ENCODE assay signal across 31 cellular contexts in the genomic region with DNA sequence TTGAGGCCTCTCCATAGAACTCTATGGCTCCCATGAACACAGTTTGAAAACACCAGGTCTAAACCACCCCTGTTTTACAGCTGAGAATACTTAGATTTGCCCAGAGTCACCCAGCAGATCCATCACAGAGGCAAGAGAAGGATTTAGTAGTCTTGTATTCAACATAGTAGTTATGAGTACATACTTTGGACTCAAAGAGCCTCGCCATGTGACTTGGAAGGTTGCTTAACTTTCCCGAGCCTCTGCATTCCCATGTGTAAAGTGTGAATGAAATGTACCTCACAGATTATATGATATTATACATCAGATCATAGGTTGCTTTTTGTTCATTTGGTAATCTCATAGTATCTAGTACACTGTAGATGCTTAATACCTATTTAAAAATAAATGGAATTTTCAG.
"Had no signal": no experiment of that assay in that cellular context is flagged by ENCODE, and none has a peak within 500 bp of the region (broad histone marks: within the 10 kb centered on the region; RNA-seq: fewer than 3 reads in every experiment).

No MANE protein-coding gene starts in this region.

- H3K4me3 ChIP-seq: body of pancreas, breast epithelium had no signal

- H3K9me3 ChIP-seq: body of pancreas, breast epithelium had no signal

- H3K27me3 ChIP-seq: body of pancreas, brain microvascular endothelial cell, breast epithelium had no signal

- ATAC-seq: activated CD8-positive, alpha-beta memory T cell treated with anti-CD3 and anti-CD28 coated beads, Interleukin-2, amount 10 ng/mL, durations not matched to agents 7 days and 5 days; activated CD8-positive, alpha-beta T cell treated with anti-CD3 and anti-CD28 coated beads, Interleukin-2, amount 10 ng/mL, durations not matched to agents 7 days and 5 days; activated naive CD8-positive, alpha-beta T cell treated with anti-CD3 and anti-CD28 coated beads, Interleukin-2, amount 50 U/mL, for 24 hours; body of pancreas; T-cell had no signal

- DNase-seq: activated B cell treated with CpG ODN at 0.5 μM for 24 hours; activated CD4-positive, alpha-beta memory T cell treated with anti-CD3 and anti-CD28 coated beads, Interleukin-2, amount 10 ng/mL, durations not matched to agents 7 days and 5 days; activated CD4-positive, alpha-beta T cell treated with anti-CD3 and anti-CD28 coated beads for 4 hours; activated CD4-positive, alpha-beta T cell treated with anti-CD3 and anti-CD28 coated beads, Interleukin-2, amount 10 ng/mL, durations not matched to agents 24 days and 14 days; activated CD4-positive, alpha-beta T cell treated with anti-CD3 and anti-CD28 coated beads, Interleukin-2, amount 50 U/mL, for 1 hour; activated CD4-positive, alpha-beta T cell treated with anti-CD3 and anti-CD28 coated beads, Interleukin-2, amount 50 U/mL, for 4 hours; activated CD4-positive, CD25-positive, alpha-beta regulatory T cell treated with anti-CD3 and anti-CD28 coated beads, Interleukin-2, amount 50 U/mL, for 72 hours; activated CD8-positive, alpha-beta memory T cell treated with anti-CD3 and anti-CD28 coated beads for 24 hours; activated CD8-positive, alpha-beta memory T cell treated with anti-CD3 and anti-CD28 coated beads, Interleukin-2, amount 10 ng/mL, durations not matched to agents 7 days and 5 days; activated CD8-positive, alpha-beta memory T cell treated with anti-CD3 and anti-CD28 coated beads, Interleukin-2, amount 50 U/mL, for 48 hours; activated CD8-positive, alpha-beta T cell treated with anti-CD3 and anti-CD28 coated beads, Interleukin-2, amount 10 ng/mL, durations not matched to agents 7 days and 5 days; activated effector memory CD4-positive, alpha-beta T cell treated with Interleukin-2 at 50 U/mL for 16 hours; activated gamma-delta T cell; activated naive CD4-positive, alpha-beta T cell treated with anti-CD3 and anti-CD28 coated beads, Interleukin-2, amount 10 ng/mL, durations not matched to agents 7 days and 5 days; activated naive CD4-positive, alpha-beta T cell treated with Interleukin-2 at 50 U/mL for 16 hours; activated naive CD8-positive, alpha-beta T cell treated with anti-CD3 and anti-CD28 coated beads, Interleukin-2, amount 10 ng/mL, durations not matched to agents 7 days and 5 days; activated naive CD8-positive, alpha-beta T cell treated with anti-CD3 and anti-CD28 coated beads, Interleukin-2, amount 50 U/mL, for 24 hours; activated T-cell treated with anti-CD3 and anti-CD28 coated beads, Interleukin-2, amount 50 U/mL, for 24 hours; activated T-cell treated with anti-CD3 and anti-CD28 coated beads, Interleukin-2, amount 50 U/mL, for 48 hours; amniotic stem cell; aorta; body of pancreas; brain microvascular endothelial cell; central memory CD4-positive, alpha-beta T cell; T-cell; T-helper 2 cell; T-helper 9 cell had no signal

- FAIRE-seq: astrocyte, TTC549 had no signal

- H3K36me3 ChIP-seq: brain microvascular endothelial cell had no signal

- H3K27ac ChIP-seq: body of pancreas, brain microvascular endothelial cell, breast epithelium, VCaP had no signal

- H3K4me1 ChIP-seq: body of pancreas, breast epithelium had no signal
